ENCODE assay signal across 8 cellular contexts in genomic region chr7:132318338-132319318, GRCh38.
A peak's percentile ranks its signal among the peaks of the same experiment; 100 is the strongest.
DNase-seq lines count a peak whose midpoint lies in the region; ATAC-seq and TF ChIP-seq lines count a peak whose summit lies in the region.

No MANE protein-coding gene starts in this region.

- H3K27ac ChIP-seq in A673 (ENCODE audit: low read depth, low read length, poor library complexity, severe bottlenecking) = no peak overlapping the region
- H3K27ac ChIP-seq in WERI-Rb-1 = no peak overlapping the region

- ATAC-seq in GM18520 (IDR thresholded peaks at IDR 0.05; ENCODE audit: unreplicated experiment) (peak; percentile 68), HG03175 (IDR thresholded peaks at IDR 0.05; ENCODE audit: unreplicated experiment) (peak; percentile 88)

- H3K36me3 ChIP-seq in A673 (ENCODE audit: insufficient read depth, low read length, poor library complexity, severe bottlenecking) (no peaks in the 10 kb centered on the region), WERI-Rb-1 (no peaks in the 10 kb centered on the region)

- POLR2A ChIA-PET in A673 (lab: Charles Lee; ENCODE audit: low non-redundant PET) = no interaction called here

- in situ Hi-C loops in T47D (cut with HindIII; ENCODE audit: low pct_unique_long_range_greater_than_20kb, low sequenced_read_pairs) = no loop called here

- no TSS peak for BruUV-seq in A673 (replicated peaks; lab: Mats Ljungman, UMichigan)

- CTCF ChIA-PET in A673 (lab: Charles Lee) = interaction anchor here (0.6 to 1.4 kb wide), 5 partner anchors 22 to 1116 kb away, joined by 3 to 9 read pairs (median 4); no protein-coding TSS in a partner anchor

- H3K9me3 ChIP-seq in A673 (ENCODE audit: low read depth, low read length, poor library complexity, severe bottlenecking) = no peaks in the 10 kb centered on the region
- H3K9me3 ChIP-seq in WERI-Rb-1 (ENCODE audit: severe bottlenecking) = no peaks in the 10 kb centered on the region

- intact Hi-C loops in A673 (cut with micrococcal nuclease; ENCODE audit: unreplicated experiment) = loop anchor here (2.0 kb wide), 2 partner anchors 238 to 262 kb away; no protein-coding TSS in a partner anchor

- H3K27me3 ChIP-seq in A673 (replicated peaks; ENCODE audit: insufficient read depth, low read depth, low read length, poor library complexity) (peaks cover 28% of the 10 kb centered on the region), WERI-Rb-1 (ENCODE audit: insufficient read depth, low read depth, severe bottlenecking) (no peaks in the 10 kb centered on the region)

- peak; percentile 92 for TF ChIP-seq CTCF in A673 (conservative IDR thresholded peaks at IDR 0.05; ENCODE audit: low read depth, low read length)
- TF ChIP-seq CTCF in WERI-Rb-1 (IDR thresholded peaks at IDR 0.05; ENCODE audit: low read depth, low read length) = peak; percentile 84

- DNase-seq in A673 (ENCODE audit: low spot score) = peak; percentile 86
- peak; percentile 91 for DNase-seq in NCI-H2227 (lab: John Stamatoyannopoulos, UW; ENCODE audit: unreplicated experiment)
- peak; percentile 85 for DNase-seq in WERI-Rb-1
- peak; percentile 59 to 73 for DNase-seq in T47D (ENCODE audit: low read depth in 1 of 2, low spot score in 1 of 2)
- peak; percentile 94 for DNase-seq in iPS-NIHi7 (ENCODE audit: extremely low spot score)
- peak; percentile 39 to 61 for DNase-seq in stimulated activated CD4-positive, alpha-beta T cell treated with anti-CD3 and anti-CD28 coated beads, Interleukin-15, amount 100 ng/mL, for 1 hour (ENCODE audit: low read depth in 1 of 2, low spot score in 1 of 2)

- no peak overlapping the region for H3K4me3 ChIP-seq in A673 (ENCODE audit: low read depth, low read length, poor library complexity, severe bottlenecking)
- no peak overlapping the region; the same call in 1 of the 2 replicates for H3K4me3 ChIP-seq in WERI-Rb-1 (ENCODE audit: low read depth, low read length)

- no peaks in the 10 kb centered on the region for H3K4me1 ChIP-seq in A673 (ENCODE audit: insufficient read depth, low read length, poor library complexity, severe bottlenecking)
